8 cellular contexts compared by ENCODE assay signal in genomic region chr6:111709615-111710398, GRCh38.
DNase-seq lines count a peak whose midpoint lies in the region; ATAC-seq, FAIRE-seq and TF ChIP-seq lines count a peak whose summit lies in the region.

No MANE protein-coding gene starts in this region.

- no peaks in the 10 kb centered on the region for H3K36me3 ChIP-seq in HepG2 (replicated peaks in 1 of 2; ENCODE audit: control insufficient read depth in 1 of 2, insufficient read depth in 2 of 2, low read length in 2 of 2)

- H3K4me2 ChIP-seq in HepG2 (ENCODE audit: low read depth, low read length): peak overlapping the region; percentile 16

- POLR2A ChIA-PET in HepG2 (lab: Yijun Ruan, JAX): no interaction called here

- ATAC-seq in GM18858 (IDR thresholded peaks at IDR 0.05; ENCODE audit: unreplicated experiment) (peak; percentile 96), HG03095 (IDR thresholded peaks at IDR 0.05; ENCODE audit: unreplicated experiment) (peak; percentile 91), HepG2 (peak; percentile 97)

- no peak for TF ChIP-seq POLR2A in HepG2 (IDR thresholded peaks at IDR 0.05; ENCODE audit: insufficient read depth in 1 of 2, low read depth in 2 of 2, low read length in 2 of 2)

- no peaks in the 10 kb centered on the region for H3K79me2 ChIP-seq in HepG2 (ENCODE audit: insufficient read depth, low read length)

- TF ChIP-seq EP300 in HepG2 (IDR thresholded peaks at IDR 0.05; ENCODE audit: low read depth in 2 of 2, low read length in 2 of 2): no peak
- no peak for TF ChIP-seq EP300 in HepG2 (CRISPR knock-in tag; IDR thresholded peaks at IDR 0.05; ENCODE audit: borderline replicate concordance)

- in situ Hi-C loops in HepG2 (cut with HindIII; ENCODE audit: extremely low pct_ligation_motif_present, low pct_unique_long_range_greater_than_20kb): loop anchor here (5.0 to 25.0 kb wide), 2 partner anchors 287 to 452 kb away; no protein-coding TSS in a partner anchor

- no peak overlapping the region for H2AFZ ChIP-seq in HepG2 (ENCODE audit: low read length)

- peak; percentile 89 for DNase-seq in AG20443 (ENCODE audit: low spot score)
- peak; percentile 70 for DNase-seq in NCI-H2107 treated with DMSO at 0.1 percent for 48 hours (lab: John Stamatoyannopoulos, UW; ENCODE audit: unreplicated experiment)
- DNase-seq in HepG2 (ENCODE audit: low spot score): peak; percentile 68
- peak in 2 of 3 donors; percentile 15 to 34 for DNase-seq in stimulated activated CD4-positive, alpha-beta T cell treated with anti-CD3 and anti-CD28 coated beads, TNF-alpha, amount 100 ng/mL, for 1 hour (ENCODE audit: low read depth in 3 of 3, low spot score in 1 of 3)

- peak; percentile 97 for FAIRE-seq in HepG2 (lab: Jason Lieb, UNC)

- H3K27ac ChIP-seq in cingulate gyrus (ENCODE audit: low read depth, low read length) (peak overlapping the region; percentile 43), HepG2 (ENCODE audit: extremely low read length, insufficient read depth, low read length) (no peak overlapping the region)

- peak; percentile 84 for TF ChIP-seq RAD21 in HepG2 (CRISPR knock-in tag; IDR thresholded peaks at IDR 0.05)

- H3K4me1 ChIP-seq in HepG2 (ENCODE audit: insufficient read depth, low read length): no peaks in the 10 kb centered on the region

- H3K4me3 ChIP-seq in WI38 (ENCODE audit: low read depth, low read length): no peak overlapping the region
- no peak overlapping the region for H3K4me3 ChIP-seq in HepG2 (replicated peaks in 1 of 3; ENCODE audit: insufficient read depth in 1 of 3, low read depth in 2 of 3, low read length in 3 of 3)

- WGBS in HepG2 (ENCODE audit: low lambda C conversion rate): 27% methylated on average over 5 of the region's 5 CpGs

- intact Hi-C loops in HepG2 (cut with micrococcal nuclease; ENCODE audit: unreplicated experiment): loop anchor here (1.0 kb wide), 4 partner anchors 287 to 453 kb away; no protein-coding TSS in a partner anchor

- peak; percentile 26; the same call in 1 of the 2 replicates for TF ChIP-seq CTCF in WI38 (IDR thresholded peaks at IDR 0.05; ENCODE audit: low read depth, low read length)
- TF ChIP-seq CTCF in HepG2 (CRISPR knock-in tag; IDR thresholded peaks at IDR 0.05): peak; percentile 77

- no TSS peak for BruUV-seq in HepG2 (replicated peaks; lab: Mats Ljungman, UMichigan)

- CTCF ChIA-PET in HepG2 (lab: Yijun Ruan, JAX; ENCODE audit: low intra/inter-chr PET ratio, low total read pairs): interaction anchor here (0.9 to 2.8 kb wide), 6 partner anchors 287 to 454 kb away, joined by 3 to 42 read pairs (median 15); no protein-coding TSS in a partner anchor

- no peak overlapping the region for H3K9ac ChIP-seq in HepG2 (ENCODE audit: insufficient read depth, low read depth, low read length)

- no peaks in the 10 kb centered on the region for H3K9me3 ChIP-seq in HepG2 (ENCODE audit: low read length)

- no peaks in the 10 kb centered on the region for H4K20me1 ChIP-seq in HepG2 (ENCODE audit: insufficient read depth, low read length)

- no peaks in the 10 kb centered on the region for H3K27me3 ChIP-seq in HepG2 (ENCODE audit: control insufficient read depth in 1 of 2, insufficient read depth in 2 of 2, low read length in 2 of 2)

TF ChIP-seq in HepG2, 621 proteins besides CTCF, POLR2A, EP300 and RAD21 (continues in another document):
- TF ChIP-seq KAT8 (CRISPR knock-in tag; IDR thresholded peaks at IDR 0.05): peak; percentile 47; the same call in 1 of the 2 replicates
- TF ChIP-seq ZNF576 (CRISPR knock-in tag; IDR thresholded peaks at IDR 0.05): peak; percentile 78; the same call in 1 of the 2 replicates
- TF ChIP-seq TFDP2 (CRISPR knock-in tag; IDR thresholded peaks at IDR 0.05): peak; percentile 55
- no peak for TF ChIP-seq ZNF607 (CRISPR knock-in tag; IDR thresholded peaks at IDR 0.05; ENCODE audit: borderline replicate concordance)
- peak; percentile 69; the same call in 1 of the 2 replicates for TF ChIP-seq ZNF281 (CRISPR knock-in tag; IDR thresholded peaks at IDR 0.05; ENCODE audit: borderline replicate concordance)
- no peak for TF ChIP-seq ZFP41 (CRISPR knock-in tag; IDR thresholded peaks at IDR 0.05; ENCODE audit: borderline replicate concordance)
- TF ChIP-seq ZNF816 (CRISPR knock-in tag; IDR thresholded peaks at IDR 0.05; ENCODE audit: borderline replicate concordance): 0 out of 2 replicates have a peak, but pooled peaks have one; percentile 37
- peak; percentile 90 for TF ChIP-seq SMC3 (IDR thresholded peaks at IDR 0.05; ENCODE audit: low read length)
- peak; percentile 72; the same call in 1 of the 2 replicates for TF ChIP-seq SP5 (CRISPR knock-in tag; IDR thresholded peaks at IDR 0.05; ENCODE audit: borderline replicate concordance, low read depth)
- TF ChIP-seq SP4 (CRISPR knock-in tag; IDR thresholded peaks at IDR 0.05): no peak
- TF ChIP-seq MAZ (IDR thresholded peaks at IDR 0.05; ENCODE audit: borderline replicate concordance, low read depth, low read length): 0 out of 2 replicates have a peak, but pooled peaks have one; percentile 40
- TF ChIP-seq MAZ (CRISPR knock-in tag; IDR thresholded peaks at IDR 0.05; ENCODE audit: low read depth): no peak
- TF ChIP-seq ZNF558 (CRISPR knock-in tag; IDR thresholded peaks at IDR 0.05; ENCODE audit: borderline replicate concordance): no peak
- TF ChIP-seq HOMEZ (CRISPR knock-in tag; IDR thresholded peaks at IDR 0.05; ENCODE audit: low read depth): 0 out of 2 replicates have a peak, but pooled peaks have one; percentile 21
- TF ChIP-seq STAG1 (CRISPR knock-in tag; IDR thresholded peaks at IDR 0.05): peak; percentile 86
- TF ChIP-seq ZFP36 (IDR thresholded peaks at IDR 0.05; ENCODE audit: borderline replicate concordance, low read depth, low read length, partially characterized antibody): peak; percentile 34
- TF ChIP-seq TEAD2 (CRISPR knock-in tag; IDR thresholded peaks at IDR 0.05): no peak
- TF ChIP-seq ATF4 (CRISPR knock-in tag; IDR thresholded peaks at IDR 0.05): 0 out of 4 replicates have a peak, but pooled peaks of 1 of the 2 experiments have one; percentile 36

Comparison
In these comparisons a context has a peak if more than half of its experiments do, and no peak if none do; other contexts are left out.
1. DNase-seq: peak in every context shown above with its lines; median percentile 89 in AG20443; 70 in NCI-H2107 treated with DMSO at 0.1 percent for 48 hours; 68 in HepG2; 24 in stimulated activated CD4-positive, alpha-beta T cell treated with anti-CD3 and anti-CD28 coated beads, TNF-alpha, amount 100 ng/mL, for 1 hour.